1 cellular context compared by ENCODE assay signal in genomic region chr18:5296706-5297320, GRCh38.
A peak's percentile ranks its signal among the peaks of the same experiment; 100 is the strongest.
TF ChIP-seq lines count a peak whose summit lies in the region.

No MANE protein-coding gene starts in this region.

TF ChIP-seq in HEK293, 187 proteins besides CTCF, POLR2A, EP300 and RAD21 (continued from another document):
- TF ChIP-seq ZBTB48 (tag by site-specific recombination; IDR thresholded peaks at IDR 0.05) = peak; percentile 28; the same call in 1 of the 2 replicates
- TF ChIP-seq WT1 (tag by site-specific recombination; IDR thresholded peaks at IDR 0.05) = no peak
- TF ChIP-seq SCRT2 (tag by site-specific recombination; IDR thresholded peaks at IDR 0.05) = peak; percentile 65; the same call in 1 of the 2 replicates
- TF ChIP-seq ZNF416 (tag by site-specific recombination; IDR thresholded peaks at IDR 0.05) = no peak
- peak; percentile 40 for TF ChIP-seq ZNF629 (tag by site-specific recombination; IDR thresholded peaks at IDR 0.05)
- TF ChIP-seq ZBTB10 (tag by site-specific recombination; IDR thresholded peaks at IDR 0.05) = 0 out of 2 replicates have a peak, but pooled peaks have one; percentile 28
- TF ChIP-seq TRIM28 (IDR thresholded peaks at IDR 0.05; ENCODE audit: borderline replicate concordance, low read length) = no peak
- TF ChIP-seq, protein P1, sequence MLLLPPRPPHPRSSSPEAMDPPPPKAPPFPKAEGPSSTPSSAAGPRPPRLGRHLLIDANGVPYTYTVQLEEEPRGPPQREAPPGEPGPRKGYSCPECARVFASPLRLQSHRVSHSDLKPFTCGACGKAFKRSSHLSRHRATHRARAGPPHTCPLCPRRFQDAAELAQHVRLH (tag by site-specific recombination; IDR thresholded peaks at IDR 0.05) = no peak
- TF ChIP-seq ZNF610 (tag by site-specific recombination; IDR thresholded peaks at IDR 0.05; ENCODE audit: borderline replicate concordance) = no peak
- peak; percentile 65 for TF ChIP-seq ZBTB17 (tag by site-specific recombination; IDR thresholded peaks at IDR 0.05)
- no peak for TF ChIP-seq ZBTB21 (tag by site-specific recombination; IDR thresholded peaks at IDR 0.05)
- no peak for TF ChIP-seq ZNF596 (tag by site-specific recombination; IDR thresholded peaks at IDR 0.05)
- TF ChIP-seq EGR2 (tag by site-specific recombination; IDR thresholded peaks at IDR 0.05; ENCODE audit: low read depth) = no peak
- TF ChIP-seq, protein P2, sequence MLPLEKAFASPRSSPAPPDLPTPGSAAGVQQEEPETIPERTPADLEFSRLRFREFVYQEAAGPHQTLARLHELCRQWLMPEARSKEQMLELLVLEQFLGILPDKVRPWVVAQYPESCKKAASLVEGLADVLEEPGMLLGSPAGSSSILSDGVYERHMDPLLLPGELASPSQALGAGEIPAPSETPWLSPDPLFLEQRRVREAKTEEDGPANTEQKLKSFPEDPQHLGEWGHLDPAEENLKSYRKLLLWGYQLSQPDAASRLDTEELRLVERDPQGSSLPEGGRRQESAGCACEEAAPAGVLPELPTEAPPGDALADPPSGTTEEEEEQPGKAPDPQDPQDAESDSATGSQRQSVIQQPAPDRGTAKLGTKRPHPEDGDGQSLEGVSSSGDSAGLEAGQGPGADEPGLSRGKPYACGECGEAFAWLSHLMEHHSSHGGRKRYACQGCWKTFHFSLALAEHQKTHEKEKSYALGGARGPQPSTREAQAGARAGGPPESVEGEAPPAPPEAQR (tag by site-specific recombination; IDR thresholded peaks at IDR 0.05) = no peak
- TF ChIP-seq BCL11B (tag by site-specific recombination; IDR thresholded peaks at IDR 0.05; ENCODE audit: low read depth) = 0 out of 2 replicates have a peak, but pooled peaks have one; percentile 13
- peak; percentile 84 for TF ChIP-seq IKZF3 (tag by site-specific recombination; IDR thresholded peaks at IDR 0.05)
- TF ChIP-seq ZNF302 (tag by site-specific recombination; IDR thresholded peaks at IDR 0.05; ENCODE audit: low read depth) = no peak
- peak; percentile 86 for TF ChIP-seq ZNF341 (tag by site-specific recombination; IDR thresholded peaks at IDR 0.05; ENCODE audit: low read depth)
- peak; percentile 88; the same call in 1 of the 2 replicates for TF ChIP-seq ZFP37 (tag by site-specific recombination; IDR thresholded peaks at IDR 0.05)
- TF ChIP-seq SCRT1 (tag by site-specific recombination; IDR thresholded peaks at IDR 0.05; ENCODE audit: borderline replicate concordance) = no peak
- TF ChIP-seq ZNF555 (tag by site-specific recombination; conservative IDR thresholded peaks at IDR 0.05) = no peak
- TF ChIP-seq ZNF600 (tag by site-specific recombination; IDR thresholded peaks at IDR 0.05) = peak; percentile 78
- TF ChIP-seq, protein P3, sequence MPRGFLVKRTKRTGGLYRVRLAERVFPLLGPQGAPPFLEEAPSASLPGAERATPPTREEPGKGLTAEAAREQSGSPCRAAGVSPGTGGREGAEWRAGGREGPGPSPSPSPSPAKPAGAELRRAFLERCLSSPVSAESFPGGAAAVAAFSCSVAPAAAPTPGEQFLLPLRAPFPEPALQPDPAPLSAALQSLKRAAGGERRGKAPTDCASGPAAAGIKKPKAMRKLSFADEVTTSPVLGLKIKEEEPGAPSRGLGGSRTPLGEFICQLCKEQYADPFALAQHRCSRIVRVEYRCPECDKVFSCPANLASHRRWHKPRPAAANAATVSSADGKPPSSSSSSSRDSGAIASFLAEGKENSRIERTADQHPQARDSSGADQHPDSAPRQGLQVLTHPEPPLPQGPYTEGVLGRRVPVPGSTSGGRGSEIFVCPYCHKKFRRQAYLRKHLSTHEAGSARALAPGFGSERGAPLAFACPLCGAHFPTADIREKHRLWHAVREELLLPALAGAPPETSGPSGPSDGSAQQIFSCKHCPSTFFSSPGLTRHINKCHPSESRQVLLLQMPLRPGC (tag by site-specific recombination; IDR thresholded peaks at IDR 0.05) = no peak
- no peak for TF ChIP-seq ZNF658 (tag by site-specific recombination; IDR thresholded peaks at IDR 0.05)
- peak; percentile 39; the same call in 1 of the 2 replicates for TF ChIP-seq ZBTB20 (tag by site-specific recombination; IDR thresholded peaks at IDR 0.05)
- no peak for TF ChIP-seq MYNN (tag by site-specific recombination; IDR thresholded peaks at IDR 0.05; ENCODE audit: borderline replicate concordance)
- no peak for TF ChIP-seq ZNF514 (tag by site-specific recombination; IDR thresholded peaks at IDR 0.05)
- no peak for TF ChIP-seq ZNF792 (tag by site-specific recombination; IDR thresholded peaks at IDR 0.05)
- no peak for TF ChIP-seq ZNF146 (tag by site-specific recombination; IDR thresholded peaks at IDR 0.05)
- TF ChIP-seq PRDM10 (tag by site-specific recombination; IDR thresholded peaks at IDR 0.05) = peak; percentile 58
- no peak for TF ChIP-seq ZNF768 (tag by site-specific recombination; IDR thresholded peaks at IDR 0.05)
TF ChIP-seq in HEK293: peak in this region for 31.
